Comparison of ENCODE assay signal across 17 cellular contexts in the genomic region with DNA sequence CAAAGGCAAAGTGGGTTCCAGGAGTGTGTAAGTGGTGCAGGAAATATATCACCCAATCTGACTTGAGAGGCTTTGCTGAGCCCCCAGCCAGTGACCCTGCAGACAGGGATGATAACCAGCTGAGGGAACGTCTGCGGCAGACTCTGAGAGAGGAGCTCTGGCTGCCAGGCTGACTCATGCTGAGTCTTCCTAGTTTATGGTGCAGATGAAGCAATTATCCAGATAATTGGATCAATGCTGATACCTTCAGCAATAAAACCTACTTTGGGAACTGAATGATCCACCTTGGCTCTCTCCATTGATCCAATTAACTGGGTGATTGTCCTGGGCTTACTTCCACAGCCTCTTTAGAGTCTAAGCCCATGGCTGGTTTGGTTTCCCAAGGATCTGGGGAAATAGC.
DNase-seq lines count a peak whose midpoint lies in the region; ATAC-seq and TF ChIP-seq lines count a peak whose summit lies in the region.
"Had no signal": no experiment of that assay in that cellular context is flagged by ENCODE, and none has a peak within 500 bp of the region (broad histone marks: within the 10 kb centered on the region; RNA-seq: fewer than 3 reads in every experiment).

No MANE protein-coding gene starts in this region.

- TF ChIP-seq CTCF in fibroblast of mammary gland (conservative IDR thresholded peaks at IDR 0.05; ENCODE audit: control insufficient read depth, insufficient read depth, low read depth, low read length): no peak

- no peaks in the 10 kb centered on the region for H3K9me3 Mint-ChIP-seq in activated T-cell treated with anti-CD3 and anti-CD28 coated beads, Interleukin-2, amount 50 U/mL, for 24 hours
- H3K9me3 Mint-ChIP-seq: stimulated activated naive CD8-positive, alpha-beta T cell treated with anti-CD3 and anti-CD28 coated beads, Interleukin-15, Interleukin-2, amounts not matched to agents 100 ng/mL and 50 ng/mL, for 24 hours had no signal

- no peaks in the 10 kb centered on the region for H3K36me3 Mint-ChIP-seq in activated T-cell treated with anti-CD3 and anti-CD28 coated beads, Interleukin-2, amount 50 U/mL, for 24 hours (ENCODE audit: low read depth)

- H3K27me3 Mint-ChIP-seq in activated T-cell treated with anti-CD3 and anti-CD28 coated beads, Interleukin-2, amount 50 U/mL, for 24 hours: peaks cover 11% of the 10 kb centered on the region

- no peaks in the 10 kb centered on the region for H3K4me1 Mint-ChIP-seq in activated T-cell treated with anti-CD3 and anti-CD28 coated beads, Interleukin-2, amount 50 U/mL, for 24 hours (ENCODE audit: low read depth)

- no peak overlapping the region for H3K27ac Mint-ChIP-seq in activated T-cell treated with anti-CD3 and anti-CD28 coated beads, Interleukin-2, amount 50 U/mL, for 24 hours
- H3K27ac Mint-ChIP-seq: stimulated activated naive CD8-positive, alpha-beta T cell treated with anti-CD3 and anti-CD28 coated beads, Interleukin-15, Interleukin-2, amounts not matched to agents 100 ng/mL and 50 ng/mL, for 24 hours had no signal

- no peak for ATAC-seq in HG03565 (IDR thresholded peaks at IDR 0.05; ENCODE audit: unreplicated experiment)

- H3K4me3 Mint-ChIP-seq in activated T-cell treated with anti-CD3 and anti-CD28 coated beads, Interleukin-2, amount 50 U/mL, for 24 hours: no peak overlapping the region
- H3K4me3 Mint-ChIP-seq: stimulated activated naive CD8-positive, alpha-beta T cell treated with anti-CD3 and anti-CD28 coated beads, Interleukin-15, Interleukin-2, amounts not matched to agents 100 ng/mL and 50 ng/mL, for 24 hours had no signal

- DNase-seq in EL (peak; percentile 69), NCI-H82 treated with DMSO at 0.1 percent for 48 hours (lab: John Stamatoyannopoulos, UW; ENCODE audit: unreplicated experiment) (peak; percentile 99), fibroblast of mammary gland (ENCODE audit: low read depth) (peak; percentile 78), non-pigmented ciliary epithelial cell (ENCODE audit: low read depth) (peak; percentile 8), AML-193 (lab: John Stamatoyannopoulos, UW) (no peak)
- DNase-seq in activated T-cell treated with anti-CD3 and anti-CD28 coated beads, Interleukin-2, amount 50 U/mL, for 24 hours: no peak
- DNase-seq in stimulated activated CD4-positive, alpha-beta T cell treated with anti-CD3 and anti-CD28 coated beads, Interleukin-2, amount 100 ng/mL, for 48 hours: no peak
- DNase-seq: activated gamma-delta T cell, DMS79 treated with DMSO at 0.1 percent for 48 hours, H7, midbrain, NCI-H1105 treated with DMSO at 0.1 percent for 48 hours, NCI-H510A, occipital lobe had no signal

- no peak overlapping the region for H3K4me3 ChIP-seq in fibroblast of mammary gland (ENCODE audit: control insufficient read depth, low read depth, low read length)
- H3K4me3 ChIP-seq: vagina had no signal

Comparison
In these comparisons a context has a peak if more than half of its experiments do, and no peak if none do; other contexts are left out.
1. DNase-seq: peak in EL (single experiment), NCI-H82 treated with DMSO at 0.1 percent for 48 hours (single experiment), fibroblast of mammary gland (single experiment) and non-pigmented ciliary epithelial cell (single experiment); none in AML-193 (0 of 2), activated T-cell treated with anti-CD3 and anti-CD28 coated beads, Interleukin-2, amount 50 U/mL, for 24 hours (single experiment) and stimulated activated CD4-positive, alpha-beta T cell treated with anti-CD3 and anti-CD28 coated beads, Interleukin-2, amount 100 ng/mL, for 48 hours (0 of 2).